ENCODE assay signal across 29 cellular contexts in the genomic region with DNA sequence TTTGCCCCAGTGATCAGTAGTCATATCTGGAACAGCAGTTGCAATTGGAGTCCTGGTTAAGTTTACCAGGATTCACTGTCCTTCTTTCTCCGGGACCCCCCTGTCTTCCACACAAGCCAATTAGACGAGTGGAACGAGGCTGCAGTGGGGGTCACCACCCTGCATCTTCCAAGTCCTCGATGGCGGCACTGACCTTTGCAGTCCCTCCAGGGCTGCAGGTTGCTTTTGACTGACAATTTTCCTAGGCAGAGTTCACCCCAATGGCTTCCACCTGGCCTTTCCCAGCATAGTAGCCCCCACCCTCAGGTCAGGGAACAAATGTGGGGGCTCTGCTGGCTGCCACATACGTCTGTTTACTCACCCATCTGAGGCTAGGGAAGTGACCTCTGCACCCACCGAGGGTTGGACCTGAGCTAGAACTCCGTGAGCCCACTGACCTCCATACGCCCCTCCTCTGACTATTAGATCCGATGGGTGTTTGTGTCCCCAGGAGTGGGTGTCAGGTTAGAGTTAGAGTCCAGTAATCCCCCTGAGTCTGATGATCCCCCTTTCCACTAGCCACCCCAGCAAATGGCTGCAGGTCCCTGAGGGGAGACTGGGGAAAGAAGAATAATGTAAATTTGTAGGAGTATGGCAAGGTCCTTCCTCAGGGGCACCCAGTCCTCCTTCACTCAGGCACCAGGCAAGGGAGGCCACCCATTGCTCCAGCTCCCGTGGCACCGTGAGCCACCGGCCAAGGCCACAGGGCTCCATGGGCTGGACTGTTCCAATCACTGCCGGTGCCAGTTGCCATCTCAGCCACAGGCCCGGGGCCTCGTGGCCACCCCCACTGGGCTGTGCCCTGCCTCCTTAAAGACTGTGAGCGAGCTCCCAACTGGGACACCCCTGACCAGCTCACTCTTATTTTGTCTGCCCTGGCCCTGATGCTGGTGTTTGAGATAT. TPM values are rescaled to one million over a fixed set of nuclear protein-coding genes. Genes with fewer than 3 reads are reported as not detected.
DNase-seq lines count a peak whose midpoint lies in the region; ATAC-seq and TF ChIP-seq lines count a peak whose summit lies in the region.
"Had no signal": no experiment of that assay in that cellular context is flagged by ENCODE, and none has a peak within 500 bp of the region (broad histone marks: within the 10 kb centered on the region; RNA-seq: fewer than 3 reads in every experiment).

No MANE protein-coding gene starts in this region.

- H3K36me3 Mint-ChIP-seq in activated CD4-positive, alpha-beta memory T cell treated with anti-CD3 and anti-CD28 coated beads for 36 hours: peaks cover 3% of the 10 kb centered on the region
- peaks cover 27% of the 10 kb centered on the region for H3K36me3 Mint-ChIP-seq in activated CD4-positive, alpha-beta memory T cell treated with anti-CD3 and anti-CD28 coated beads, Interleukin-2, amount 10 ng/mL, durations not matched to agents 7 days and 5 days (ENCODE audit: low read depth)
- H3K36me3 Mint-ChIP-seq: activated naive CD4-positive, alpha-beta T cell treated with anti-CD3 and anti-CD28 coated beads, Interleukin-2, amount 50 U/mL, for 24 hours; brain had no signal

- H3K36me3 ChIP-seq in sigmoid colon: no peaks in the 10 kb centered on the region
- H3K36me3 ChIP-seq: left lung had no signal

- no peak overlapping the region for H3K27ac ChIP-seq in sigmoid colon
- H3K27ac ChIP-seq: A549, epithelial cell of prostate, foreskin keratinocyte, left lung, parathyroid adenoma, VCaP had no signal

- WGBS in sigmoid colon, 2 donors: 92 to 93% methylated on average over 17 of the region's 17 CpGs

- CTCF ChIA-PET in activated CD4-positive, alpha-beta memory T cell treated with anti-CD3 and anti-CD28 coated beads for 36 hours (lab: Charles Lee): interaction anchor here (0.8 to 1.6 kb wide), 3 partner anchors 9 to 122 kb away, joined by 3 to 4 read pairs (median 3); no protein-coding TSS in a partner anchor
- CTCF ChIA-PET in activated CD4-positive, alpha-beta memory T cell treated with anti-CD3 and anti-CD28 coated beads, Interleukin-2, amount 10 ng/mL, durations not matched to agents 7 days and 5 days (lab: Charles Lee): no interaction called here

- TF ChIP-seq CTCF in NB4 (IDR thresholded peaks at IDR 0.05; ENCODE audit: low read depth, low read length) (no peak), sigmoid colon (IDR thresholded peaks at IDR 0.05) (no peak)

- no peak overlapping the region for H3K27ac Mint-ChIP-seq in activated CD4-positive, alpha-beta memory T cell treated with anti-CD3 and anti-CD28 coated beads for 36 hours
- H3K27ac Mint-ChIP-seq in activated CD4-positive, alpha-beta memory T cell treated with anti-CD3 and anti-CD28 coated beads, Interleukin-2, amount 10 ng/mL, durations not matched to agents 7 days and 5 days: no peak overlapping the region
- H3K27ac Mint-ChIP-seq: activated naive CD4-positive, alpha-beta T cell treated with anti-CD3 and anti-CD28 coated beads, Interleukin-2, amount 50 U/mL, for 24 hours; brain had no signal

- H3K4me1 Mint-ChIP-seq in activated CD4-positive, alpha-beta memory T cell treated with anti-CD3 and anti-CD28 coated beads for 36 hours (ENCODE audit: low read depth): peaks cover 14% of the 10 kb centered on the region
- peaks cover 20% of the 10 kb centered on the region for H3K4me1 Mint-ChIP-seq in activated CD4-positive, alpha-beta memory T cell treated with anti-CD3 and anti-CD28 coated beads, Interleukin-2, amount 10 ng/mL, durations not matched to agents 7 days and 5 days
- H3K4me1 Mint-ChIP-seq: brain had no signal

- no peaks in the 10 kb centered on the region for H3K9me3 ChIP-seq in sigmoid colon
- H3K9me3 ChIP-seq: A549, left lung had no signal

- intact Hi-C loops in activated CD4-positive, alpha-beta memory T cell treated with anti-CD3 and anti-CD28 coated beads for 36 hours (cut with micrococcal nuclease): no loop called here
- intact Hi-C loops in sigmoid colon (cut with DNase I): no loop called here

- H3K4me3 ChIP-seq in NB4 (ENCODE audit: low read depth, low read length) (no peak overlapping the region), sigmoid colon (no peak overlapping the region)
- H3K4me3 ChIP-seq: A549, K562, left lung, smooth muscle cell had no signal

- TF ChIP-seq POLR2A in NB4 (IDR thresholded peaks at IDR 0.05; ENCODE audit: extremely low read depth, insufficient read length) (no peak), sigmoid colon (IDR thresholded peaks at IDR 0.05) (no peak)

- H3K4me3 Mint-ChIP-seq in activated CD4-positive, alpha-beta memory T cell treated with anti-CD3 and anti-CD28 coated beads for 36 hours: no peak overlapping the region
- H3K4me3 Mint-ChIP-seq in activated CD4-positive, alpha-beta memory T cell treated with anti-CD3 and anti-CD28 coated beads, Interleukin-2, amount 10 ng/mL, durations not matched to agents 7 days and 5 days: no peak overlapping the region
- H3K4me3 Mint-ChIP-seq: activated naive CD4-positive, alpha-beta T cell treated with anti-CD3 and anti-CD28 coated beads, Interleukin-2, amount 50 U/mL, for 24 hours; brain; dendritic cell treated with granulocyte-macrophage colony-stimulating factor and Interleukin-4, amounts not matched to agents 40 ng/mL and 50 ng/mL, for 4 days had no signal

- no peaks in the 10 kb centered on the region for H3K4me1 ChIP-seq in sigmoid colon
- H3K4me1 ChIP-seq: A549, foreskin keratinocyte, parathyroid adenoma had no signal

- H3K27me3 ChIP-seq in sigmoid colon: no peaks in the 10 kb centered on the region
- H3K27me3 ChIP-seq: foreskin keratinocyte had no signal

- TF ChIP-seq EP300 in sigmoid colon (IDR thresholded peaks at IDR 0.05): no peak

- H3K9me3 Mint-ChIP-seq in activated CD4-positive, alpha-beta memory T cell treated with anti-CD3 and anti-CD28 coated beads for 36 hours: no peaks in the 10 kb centered on the region
- H3K9me3 Mint-ChIP-seq in activated CD4-positive, alpha-beta memory T cell treated with anti-CD3 and anti-CD28 coated beads, Interleukin-2, amount 10 ng/mL, durations not matched to agents 7 days and 5 days: no peaks in the 10 kb centered on the region
- H3K9me3 Mint-ChIP-seq: activated naive CD4-positive, alpha-beta T cell treated with anti-CD3 and anti-CD28 coated beads, Interleukin-2, amount 50 U/mL, for 24 hours; dendritic cell treated with granulocyte-macrophage colony-stimulating factor and Interleukin-4, amounts not matched to agents 40 ng/mL and 50 ng/mL, for 4 days had no signal

- peaks cover 2% of the 10 kb centered on the region for H3K27me3 Mint-ChIP-seq in activated CD4-positive, alpha-beta memory T cell treated with anti-CD3 and anti-CD28 coated beads for 36 hours
- no peaks in the 10 kb centered on the region for H3K27me3 Mint-ChIP-seq in activated CD4-positive, alpha-beta memory T cell treated with anti-CD3 and anti-CD28 coated beads, Interleukin-2, amount 10 ng/mL, durations not matched to agents 7 days and 5 days
- H3K27me3 Mint-ChIP-seq: activated naive CD4-positive, alpha-beta T cell treated with anti-CD3 and anti-CD28 coated beads, Interleukin-2, amount 50 U/mL, for 24 hours had no signal

- DNase-seq in activated CD4-positive, alpha-beta memory T cell treated with anti-CD3 and anti-CD28 coated beads for 36 hours: peak; percentile 7
- no peak for DNase-seq in activated CD4-positive, alpha-beta memory T cell treated with anti-CD3 and anti-CD28 coated beads, Interleukin-2, amount 10 ng/mL, durations not matched to agents 7 days and 5 days
- peak; percentile 4 for DNase-seq in NB4 (ENCODE audit: low read depth)
- peak; percentile 84 for DNase-seq in mesenteric fat pad (ENCODE audit: low spot score)
- DNase-seq in sigmoid colon: peak; percentile 28
- no peak for DNase-seq in NCI-H2081 (lab: John Stamatoyannopoulos, UW)
- no peak for DNase-seq in kidney tubule cell (ENCODE audit: low spot score)
- DNase-seq: C1 segment of cervical spinal cord; DMS 273 treated with DMSO at 0.1 percent for 48 hours; foreskin keratinocyte; MV-4-11; NCI-H748 treated with DMSO at 0.1 percent for 48 hours; SIG-M5; stimulated activated CD4-positive, alpha-beta T cell treated with anti-CD3 and anti-CD28 coated beads, Interleukin-4, amount 100 ng/mL, for 24 hours; substantia nigra had no signal

- POLR2A ChIA-PET in activated CD4-positive, alpha-beta memory T cell treated with anti-CD3 and anti-CD28 coated beads for 36 hours (lab: Charles Lee): no interaction called here
- POLR2A ChIA-PET in activated CD4-positive, alpha-beta memory T cell treated with anti-CD3 and anti-CD28 coated beads, Interleukin-2, amount 10 ng/mL, durations not matched to agents 7 days and 5 days (lab: Charles Lee): interaction anchor here (1.4 kb wide), 1 partner anchor 9 kb away, joined by 3 read pairs; no protein-coding TSS in a partner anchor

- ATAC-seq in HG03469 (IDR thresholded peaks at IDR 0.05; ENCODE audit: unreplicated experiment): no peak
- ATAC-seq: A549, foreskin keratinocyte, HCT116, K562, left lung had no signal

RNA-seq across cellular contexts. Expression of a gene that starts 5.5 kb away (rescaled TPM):
- total RNA-seq in activated CD4-positive, alpha-beta memory T cell treated with anti-CD3 and anti-CD28 coated beads for 36 hours: 1 to 10 TPM; 8.2 to 8.8 TPM
- 10 to 100 TPM; 66.0 to 68.3 TPM for total RNA-seq in activated CD4-positive, alpha-beta memory T cell treated with anti-CD3 and anti-CD28 coated beads, Interleukin-2, amount 10 ng/mL, durations not matched to agents 7 days and 5 days
- total RNA-seq in mesenteric fat pad: 1.0 TPM
- under 1 TPM in 2 of 4 donors, not detected in 2; 0.68 to 0.71 TPM for total RNA-seq in sigmoid colon
- polyA plus RNA-seq in sigmoid colon: 1 to 10 TPM in 1 of 3 donors, not detected in 2; 6.2 TPM
- total RNA-seq: foreskin keratinocyte, smooth muscle cell had no signal
- polyA plus RNA-seq: A549, foreskin keratinocyte, smooth muscle cell had no signal

RNA-seq across cellular contexts. Expression of a gene that starts 5.6 kb away (rescaled TPM):
- 1 to 10 TPM; 5.5 to 6.5 TPM for total RNA-seq in activated CD4-positive, alpha-beta memory T cell treated with anti-CD3 and anti-CD28 coated beads for 36 hours
- 10 to 100 TPM; 48.0 to 50.1 TPM for total RNA-seq in activated CD4-positive, alpha-beta memory T cell treated with anti-CD3 and anti-CD28 coated beads, Interleukin-2, amount 10 ng/mL, durations not matched to agents 7 days and 5 days
- total RNA-seq in mesenteric fat pad (1.3 TPM), sigmoid colon (1 to 10 TPM in 2 of 4 donors, under 1 TPM in 2; 0.81 to 5.3 (median 0.95) TPM)
- polyA plus RNA-seq in sigmoid colon: 1 to 10 TPM in 1 of 3 donors, not detected in 2; 4.6 TPM
- total RNA-seq: foreskin keratinocyte, smooth muscle cell had no signal
- polyA plus RNA-seq: A549, foreskin keratinocyte, smooth muscle cell had no signal

RNA-seq across cellular contexts. Expression of a gene that starts 25.9 kb away (rescaled TPM):
- 1 to 10 TPM; 1.5 to 2.0 TPM for total RNA-seq in activated CD4-positive, alpha-beta memory T cell treated with anti-CD3 and anti-CD28 coated beads for 36 hours
- total RNA-seq in activated CD4-positive, alpha-beta memory T cell treated with anti-CD3 and anti-CD28 coated beads, Interleukin-2, amount 10 ng/mL, durations not matched to agents 7 days and 5 days: under 1 TPM; 0.35 to 0.68 TPM
- total RNA-seq in mesenteric fat pad (0.64 TPM), sigmoid colon (under 1 TPM in 2 of 4 donors, not detected in 2; 0.28 to 0.33 TPM)
- 1 to 10 TPM; 1.2 to 4.8 (median 1.4) TPM for polyA plus RNA-seq in sigmoid colon
- total RNA-seq: OCI-LY7; smooth muscle cell; T-helper 1 cell treated with Interleukin-12 subunit alpha and Interleukin-12 subunit beta and Interleukin-4 antibody, amounts not matched to agents 30 ng/mL and 1 ng/mL, for 36 hours had no signal
- polyA plus RNA-seq: A549 had no signal

Comparison
In these comparisons a context has a peak if more than half of its experiments do, and no peak if none do; other contexts are left out.
1. DNase-seq: peak in activated CD4-positive, alpha-beta memory T cell treated with anti-CD3 and anti-CD28 coated beads for 36 hours (single experiment), NB4 (single experiment), mesenteric fat pad (single experiment) and sigmoid colon (single experiment); none in activated CD4-positive, alpha-beta memory T cell treated with anti-CD3 and anti-CD28 coated beads, Interleukin-2, amount 10 ng/mL, durations not matched to agents 7 days and 5 days (single experiment), NCI-H2081 (0 of 2) and kidney tubule cell (single experiment).
2. RNA of a gene that starts 5.5 kb away (total RNA-seq): 66.0 to 68.3 TPM in activated CD4-positive, alpha-beta memory T cell treated with anti-CD3 and anti-CD28 coated beads, Interleukin-2, amount 10 ng/mL, durations not matched to agents 7 days and 5 days; 8.2 to 8.8 TPM in activated CD4-positive, alpha-beta memory T cell treated with anti-CD3 and anti-CD28 coated beads for 36 hours, 1.0 TPM in mesenteric fat pad (single experiment) and 0.68 to 0.71 TPM in sigmoid colon; every median in the first group is over 4 times any median in the second.
3. RNA of a gene that starts 5.6 kb away (total RNA-seq): 48.0 to 50.1 TPM in activated CD4-positive, alpha-beta memory T cell treated with anti-CD3 and anti-CD28 coated beads, Interleukin-2, amount 10 ng/mL, durations not matched to agents 7 days and 5 days; 5.5 to 6.5 TPM in activated CD4-positive, alpha-beta memory T cell treated with anti-CD3 and anti-CD28 coated beads for 36 hours, 1.3 TPM in mesenteric fat pad (single experiment) and 0.81 to 5.3 TPM in sigmoid colon; every median in the first group is over 4 times any median in the second.